Comparison of ENCODE assay signal across 1 cellular context in genomic region chr19:51688665-51689571, GRCh38.
TF ChIP-seq lines count a peak whose summit lies in the region.

No MANE protein-coding gene starts in this region.

TF ChIP-seq in HCT116, 20 proteins besides CTCF, POLR2A, EP300 and RAD21 (continued from another document):
- TF ChIP-seq YY1 (IDR thresholded peaks at IDR 0.05; ENCODE audit: extremely low read depth, insufficient replicate concordance, low read depth, low read length) (peak; percentile 45), CEBPB (IDR thresholded peaks at IDR 0.05; ENCODE audit: low read depth) (no peak), REST (IDR thresholded peaks at IDR 0.05; ENCODE audit: low read depth) (no peak), EZH2phosphoT487 (IDR thresholded peaks at IDR 0.05; ENCODE audit: borderline replicate concordance) (no peak), EZH2 (IDR thresholded peaks at IDR 0.05) (no peak), SRF (IDR thresholded peaks at IDR 0.05; ENCODE audit: low read depth) (no peak), SP1 (IDR thresholded peaks at IDR 0.05; ENCODE audit: low read depth) (peak; percentile 71), JUND (IDR thresholded peaks at IDR 0.05) (no peak), SIN3A (IDR thresholded peaks at IDR 0.05; ENCODE audit: low read depth) (peak; percentile 70; the same call in 1 of the 2 replicates), ZFX (IDR thresholded peaks at IDR 0.05) (peak; percentile 35; the same call in 1 of the 2 replicates), ELF1 (IDR thresholded peaks at IDR 0.05; ENCODE audit: borderline replicate concordance, low read depth) (no peak)
- TF ChIP-seq, protein P1, sequence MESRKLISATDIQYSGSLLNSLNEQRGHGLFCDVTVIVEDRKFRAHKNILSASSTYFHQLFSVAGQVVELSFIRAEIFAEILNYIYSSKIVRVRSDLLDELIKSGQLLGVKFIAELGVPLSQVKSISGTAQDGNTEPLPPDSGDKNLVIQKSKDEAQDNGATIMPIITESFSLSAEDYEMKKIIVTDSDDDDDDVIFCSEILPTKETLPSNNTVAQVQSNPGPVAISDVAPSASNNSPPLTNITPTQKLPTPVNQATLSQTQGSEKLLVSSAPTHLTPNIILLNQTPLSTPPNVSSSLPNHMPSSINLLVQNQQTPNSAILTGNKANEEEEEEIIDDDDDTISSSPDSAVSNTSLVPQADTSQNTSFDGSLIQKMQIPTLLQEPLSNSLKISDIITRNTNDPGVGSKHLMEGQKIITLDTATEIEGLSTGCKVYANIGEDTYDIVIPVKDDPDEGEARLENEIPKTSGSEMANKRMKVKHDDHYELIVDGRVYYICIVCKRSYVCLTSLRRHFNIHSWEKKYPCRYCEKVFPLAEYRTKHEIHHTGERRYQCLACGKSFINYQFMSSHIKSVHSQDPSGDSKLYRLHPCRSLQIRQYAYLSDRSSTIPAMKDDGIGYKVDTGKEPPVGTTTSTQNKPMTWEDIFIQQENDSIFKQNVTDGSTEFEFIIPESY (IDR thresholded peaks at IDR 0.05; ENCODE audit: extremely low read depth, insufficient replicate concordance, low read length) = no peak
- TF ChIP-seq, protein P2, sequence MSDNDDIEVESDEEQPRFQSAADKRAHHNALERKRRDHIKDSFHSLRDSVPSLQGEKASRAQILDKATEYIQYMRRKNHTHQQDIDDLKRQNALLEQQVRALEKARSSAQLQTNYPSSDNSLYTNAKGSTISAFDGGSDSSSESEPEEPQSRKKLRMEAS (IDR thresholded peaks at IDR 0.05) = peak; percentile 23; the same call in 1 of the 2 replicates
